In genomic region chr12:118377891-118378470, GRCh38 we compare ENCODE assay signal across 8 cellular contexts. TPM values are rescaled to one million over a fixed set of nuclear protein-coding genes. Genes with fewer than 3 reads are reported as not detected.
A peak's percentile ranks its signal among the peaks of the same experiment; 100 is the strongest.
DNase-seq lines count a peak whose midpoint lies in the region; ATAC-seq and TF ChIP-seq lines count a peak whose summit lies in the region.

No MANE protein-coding gene starts in this region.

- TF ChIP-seq CTCF in CD8-positive, alpha-beta T cell (IDR thresholded peaks at IDR 0.05): peak; percentile 98
- TF ChIP-seq CTCF in Peyer's patch (IDR thresholded peaks at IDR 0.05) (peak; percentile 86 to 99 (median 96)), fibroblast of lung (conservative IDR thresholded peaks at IDR 0.05 in 1 of 2, IDR thresholded peaks at IDR 0.05 in 1 of 2; ENCODE audit: low read depth in 1 of 2, low read length in 2 of 2) (peak; percentile 92 to 96), nephron progenitor cell (IDR thresholded peaks at IDR 0.05) (peak; percentile 96)

- H3K27ac Mint-ChIP-seq in CD8-positive, alpha-beta T cell: peak overlapping the region; percentile 91
- no peak overlapping the region for H3K27ac Mint-ChIP-seq in nephron progenitor cell

- DNase-seq in CD8-positive, alpha-beta T cell: peak; percentile 58 to 87 (median 71)
- DNase-seq in HT1080 (ENCODE audit: low read depth): peak; percentile 58
- DNase-seq in Peyer's patch: peak; percentile 59 to 81 (median 67)
- peak; percentile 47 for DNase-seq in activated T-helper 1 cell treated with Interleukin-2 at 50 U/mL for 16 hours (ENCODE audit: low read depth)
- peak; percentile 34 to 68 for DNase-seq in fibroblast of lung (ENCODE audit: low read depth in 2 of 2)
- peak; percentile 78 for DNase-seq in nephron progenitor cell

- H3K4me1 Mint-ChIP-seq in CD8-positive, alpha-beta T cell (ENCODE audit: low read depth): peaks cover 42% of the 10 kb centered on the region
- peaks cover 42% of the 10 kb centered on the region for H3K4me1 Mint-ChIP-seq in nephron progenitor cell

- H3K79me2 ChIP-seq in fibroblast of lung (ENCODE audit: control insufficient read depth, insufficient read depth, low read length): peaks cover 35% of the 10 kb centered on the region

- peak overlapping the region; percentile 75 for H3K4me3 ChIP-seq in CD8-positive, alpha-beta T cell (ENCODE audit: low read depth, low read length)
- H3K4me3 ChIP-seq in Peyer's patch (peak overlapping the region; percentile 80 to 99 (median 89)), fibroblast of lung (replicated peaks in 1 of 4; ENCODE audit: control extremely low read depth in 1 of 4, insufficient read depth in 1 of 4, low read depth in 3 of 4, low read length in 4 of 4) (peak overlapping the region; percentile 52 to 95 (median 79)), stomach smooth muscle (ENCODE audit: low read length in 2 of 2) (peak overlapping the region; percentile 91 to 93)

- no peaks in the 10 kb centered on the region for H3K36me3 ChIP-seq in CD8-positive, alpha-beta T cell (ENCODE audit: insufficient read depth, low read length)
- H3K36me3 ChIP-seq in Peyer's patch (peaks cover 0 to 43% (median 0%) of the 10 kb centered on the region in 3 donors), fibroblast of lung (ENCODE audit: control insufficient read depth, insufficient read depth, low read length) (peaks cover 5% of the 10 kb centered on the region), stomach smooth muscle (ENCODE audit: control insufficient read depth in 2 of 2, insufficient read depth in 2 of 2, low read length in 2 of 2) (peaks cover 13 to 18% of the 10 kb centered on the region in 2 donors)

- no peaks in the 10 kb centered on the region for H3K27me3 ChIP-seq in CD8-positive, alpha-beta T cell (ENCODE audit: insufficient read depth, low read length)
- H3K27me3 ChIP-seq in Peyer's patch (no peaks in the 10 kb centered on the region), fibroblast of lung (ENCODE audit: control insufficient read depth, insufficient read depth, low read length) (no peaks in the 10 kb centered on the region), stomach smooth muscle (ENCODE audit: control insufficient read depth in 1 of 2, insufficient read depth in 2 of 2, low read length in 2 of 2) (no peaks in the 10 kb centered on the region)

- H3K36me3 Mint-ChIP-seq in CD8-positive, alpha-beta T cell: peaks cover 37% of the 10 kb centered on the region
- peaks cover 20% of the 10 kb centered on the region for H3K36me3 Mint-ChIP-seq in nephron progenitor cell (ENCODE audit: low read depth)

- H4K20me1 ChIP-seq in fibroblast of lung (ENCODE audit: control insufficient read depth, extremely low read depth, insufficient read depth, low read length): no peaks in the 10 kb centered on the region

- CTCF ChIA-PET in CD8-positive, alpha-beta T cell (lab: Charles Lee): interaction anchor here (0.6 to 4.9 kb wide), 15 partner anchors 10 to 321 kb away, joined by 3 to 67 read pairs (median 10); partner anchors contain the start of gene PEBP1

- TF ChIP-seq POLR2A in Peyer's patch (IDR thresholded peaks at IDR 0.05): no peak

- H3K27ac ChIP-seq in CD8-positive, alpha-beta T cell (ENCODE audit: low read depth, low read length): no peak overlapping the region
- peak overlapping the region; percentile 85 to 93 (median 93) for H3K27ac ChIP-seq in Peyer's patch
- peak overlapping the region; percentile 15 for H3K27ac ChIP-seq in fibroblast of lung (ENCODE audit: insufficient read depth, low read length)
- peak overlapping the region; percentile 95 for H3K27ac ChIP-seq in stomach smooth muscle (ENCODE audit: low read length)

- H3K9me3 Mint-ChIP-seq in CD8-positive, alpha-beta T cell: no peaks in the 10 kb centered on the region
- H3K9me3 Mint-ChIP-seq in nephron progenitor cell: no peaks in the 10 kb centered on the region

- H3K27me3 Mint-ChIP-seq in CD8-positive, alpha-beta T cell (ENCODE audit: low read depth): no peaks in the 10 kb centered on the region
- H3K27me3 Mint-ChIP-seq in nephron progenitor cell (ENCODE audit: low read depth, poor library complexity): peaks cover 4% of the 10 kb centered on the region

- intact Hi-C loops in CD8-positive, alpha-beta T cell (cut with DNase I, micrococcal nuclease): loop anchor here (1.0 to 10.0 kb wide), 9 partner anchors 256 to 1817 kb away; partner anchors contain the start of genes RNFT2 (in 2 of the 2), SPRING1 (in 2 of the 2), FBXO21 (in 1 of the 2) and GCN1 (in 1 of the 2)

- H3K4me2 ChIP-seq in fibroblast of lung (ENCODE audit: extremely low read depth, insufficient read depth, low read length): peak overlapping the region; percentile 94

- no peak overlapping the region for H2AFZ ChIP-seq in fibroblast of lung (ENCODE audit: low read length)

- POLR2A ChIA-PET in CD8-positive, alpha-beta T cell (lab: Charles Lee): interaction anchor here (0.6 to 0.8 kb wide), 2 partner anchors 21 to 362 kb away, joined by 4 to 7 read pairs; partner anchors contain the start of gene RFC5

- H3K9me3 ChIP-seq in CD8-positive, alpha-beta T cell (ENCODE audit: low read length): no peaks in the 10 kb centered on the region
- no peaks in the 10 kb centered on the region for H3K9me3 ChIP-seq in Peyer's patch
- no peaks in the 10 kb centered on the region for H3K9me3 ChIP-seq in fibroblast of lung (ENCODE audit: control insufficient read depth, insufficient read depth, low read depth, low read length)
- H3K9me3 ChIP-seq in stomach smooth muscle (ENCODE audit: control insufficient read depth in 2 of 2, low read length in 2 of 2): no peaks in the 10 kb centered on the region

- H3K4me3 Mint-ChIP-seq in CD8-positive, alpha-beta T cell: peak overlapping the region; percentile 88
- H3K4me3 Mint-ChIP-seq in nephron progenitor cell: peak overlapping the region; percentile 82

- peaks cover 24% of the 10 kb centered on the region for H3K4me1 ChIP-seq in CD8-positive, alpha-beta T cell (ENCODE audit: insufficient read depth, low read length)
- H3K4me1 ChIP-seq in Peyer's patch (peaks cover 0 to 33% (median 5%) of the 10 kb centered on the region in 4 donors), fibroblast of lung (ENCODE audit: control insufficient read depth, extremely low read depth, insufficient read depth, low read length) (peaks cover 4% of the 10 kb centered on the region), stomach smooth muscle (ENCODE audit: control insufficient read depth, insufficient read depth, low read length) (peaks cover 21% of the 10 kb centered on the region)

- no peak for ATAC-seq in CD8-positive, alpha-beta T cell
- ATAC-seq in GM19023 (IDR thresholded peaks at IDR 0.05; ENCODE audit: unreplicated experiment): no peak

- H3K9ac ChIP-seq in fibroblast of lung (ENCODE audit: insufficient read depth, low read length) (no peak overlapping the region), stomach smooth muscle (ENCODE audit: low read length in 2 of 2) (peak overlapping the region; percentile 73 to 89)

RNA-seq across cellular contexts. Expression of gene SUDS3, which starts 1.6 kb away (rescaled TPM):
- 10 to 100 TPM; 23.0 to 23.6 TPM for total RNA-seq in CD8-positive, alpha-beta T cell
- total RNA-seq in HT1080 (2014; rRNA removed; shearing (Covaris generic)): 22.1 and 33.5 TPM in 2 replicates
- 17.7 and 22.2 TPM in 2 replicates for polyA plus RNA-seq in HT1080 (2015; cell fraction: cytosol; rRNA removed)
- polyA plus RNA-seq in HT1080 (2015; cell fraction: nucleus; rRNA removed): 38.7 and 45.0 TPM in 2 replicates
- total RNA-seq in Peyer's patch (10 to 100 TPM; 39.2 to 86.7 (median 66.1) TPM), fibroblast of lung (31.4 and 34.2 TPM in 2 replicates)
- 17.8 and 20.3 TPM in 2 replicates for polyA plus RNA-seq in fibroblast of lung
- polyA plus RNA-seq in fibroblast of lung (2012): 10.7 and 12.9 TPM in 2 replicates
- polyA minus RNA-seq in fibroblast of lung (ENCODE audit: low replicate concordance): 10.6 and 14.5 TPM in 2 replicates

RNA-seq across cellular contexts. Expression of gene TAOK3, which starts 5.3 kb away (rescaled TPM):
- 10 to 100 TPM; 46.5 to 47.3 TPM for total RNA-seq in CD8-positive, alpha-beta T cell
- 7.9 and 10.6 TPM in 2 replicates for total RNA-seq in HT1080 (2014; rRNA removed; shearing (Covaris generic))
- polyA plus RNA-seq in HT1080 (2015; cell fraction: cytosol; rRNA removed): 18.6 and 20.2 TPM in 2 replicates
- 16.2 and 23.1 TPM in 2 replicates for polyA plus RNA-seq in HT1080 (2015; cell fraction: nucleus; rRNA removed)
- 100 to 1,000 TPM in 1 of 4 donors, 10 to 100 TPM in 3; 91.2 to 111 (median 93.2) TPM for total RNA-seq in Peyer's patch
- total RNA-seq in fibroblast of lung: 41.6 and 64.7 TPM in 2 replicates
- 76.1 and 97.4 TPM in 2 replicates for polyA plus RNA-seq in fibroblast of lung
- 40.6 and 49.3 TPM in 2 replicates for polyA plus RNA-seq in fibroblast of lung (2012)
- 118 and 162 TPM in 2 replicates for polyA minus RNA-seq in fibroblast of lung (ENCODE audit: low replicate concordance)
